19 cellular contexts compared by ENCODE assay signal in genomic region chr9:86286278-86286677, GRCh38. TPM values are rescaled to one million over a fixed set of nuclear protein-coding genes. Genes with fewer than 3 reads are reported as not detected.
DNase-seq lines count a peak whose midpoint lies in the region; ATAC-seq and TF ChIP-seq lines count a peak whose summit lies in the region.
"Had no signal": no experiment of that assay in that cellular context is flagged by ENCODE, and none has a peak within 500 bp of the region (broad histone marks: within the 10 kb centered on the region; RNA-seq: fewer than 3 reads in every experiment).

No MANE protein-coding gene starts in this region.

- H3K36me3 ChIP-seq in neural progenitor cell = no peaks in the 10 kb centered on the region

- H4K20me1 ChIP-seq in neural progenitor cell (ENCODE audit: low read depth) = peaks cover 7% of the 10 kb centered on the region

- peaks cover 22% of the 10 kb centered on the region for H3K4me1 Mint-ChIP-seq in activated CD4-positive, alpha-beta T cell treated with anti-CD3 and anti-CD28 coated beads, Interleukin-2, amount 10 ng/mL, durations not matched to agents 24 days and 14 days
- peaks cover 16% of the 10 kb centered on the region for H3K4me1 Mint-ChIP-seq in activated CD4-positive, alpha-beta T cell treated with anti-CD3 and anti-CD28 coated beads, Interleukin-2, amount 10 ng/mL, durations not matched to agents 7 days and 5 days
- peaks cover 15% of the 10 kb centered on the region for H3K4me1 Mint-ChIP-seq in central memory CD8-positive, alpha-beta T cell
- peaks cover 46% of the 10 kb centered on the region for H3K4me1 Mint-ChIP-seq in neural progenitor cell

- H3K4me2 ChIP-seq in neural progenitor cell = peak overlapping the region; percentile 66

- peaks cover 16% of the 10 kb centered on the region for H3K36me3 Mint-ChIP-seq in activated CD4-positive, alpha-beta T cell treated with anti-CD3 and anti-CD28 coated beads, Interleukin-2, amount 10 ng/mL, durations not matched to agents 24 days and 14 days (ENCODE audit: low read depth)
- H3K36me3 Mint-ChIP-seq in activated CD4-positive, alpha-beta T cell treated with anti-CD3 and anti-CD28 coated beads, Interleukin-2, amount 10 ng/mL, durations not matched to agents 7 days and 5 days (ENCODE audit: low read depth) = peaks cover 4% of the 10 kb centered on the region
- H3K36me3 Mint-ChIP-seq in central memory CD8-positive, alpha-beta T cell (ENCODE audit: insufficient read depth) = peaks cover 27% of the 10 kb centered on the region
- no peaks in the 10 kb centered on the region for H3K36me3 Mint-ChIP-seq in neural progenitor cell

- POLR2A ChIA-PET in activated CD4-positive, alpha-beta T cell treated with anti-CD3 and anti-CD28 coated beads, Interleukin-2, amount 10 ng/mL, durations not matched to agents 7 days and 5 days (lab: Charles Lee) = no interaction called here

- no peaks in the 10 kb centered on the region for H3K9me3 ChIP-seq in neural progenitor cell (ENCODE audit: low read depth)
- H3K9me3 ChIP-seq: BE2C, mucosa of descending colon had no signal

- no peak for DNase-seq in activated CD4-positive, alpha-beta T cell treated with anti-CD3 and anti-CD28 coated beads, Interleukin-2, amount 10 ng/mL, durations not matched to agents 24 days and 14 days
- no peak for DNase-seq in activated CD4-positive, alpha-beta T cell treated with anti-CD3 and anti-CD28 coated beads, Interleukin-2, amount 10 ng/mL, durations not matched to agents 7 days and 5 days
- DNase-seq in OCI-M1 (lab: John Stamatoyannopoulos, UW) (peak; percentile 75), neural progenitor cell (ENCODE audit: low spot score) (no peak), NCI-H2029 treated with DMSO at 0.1 percent for 48 hours (lab: John Stamatoyannopoulos, UW) (no peak)
- DNase-seq in central memory CD8-positive, alpha-beta T cell (ENCODE audit: low spot score in 2 of 2) = no peak
- DNase-seq in stimulated activated CD4-positive, alpha-beta T cell treated with anti-CD3 and anti-CD28 coated beads, Interleukin-4, amount 100 ng/mL, for 1 hour = no peak
- DNase-seq: 8988T, mucosa of descending colon, NCI-H1105 treated with DMSO at 0.1 percent for 48 hours, occipital lobe had no signal

- no peak overlapping the region for H2AFZ ChIP-seq in neural progenitor cell (replicated peaks)

- no peak for ATAC-seq in central memory CD8-positive, alpha-beta T cell (replicated peaks; ENCODE audit: extremely low read depth, poor library complexity, severe bottlenecking)
- ATAC-seq in HG03342 (IDR thresholded peaks at IDR 0.05; ENCODE audit: unreplicated experiment) = no peak
- ATAC-seq: mucosa of descending colon, Right ventricle myocardium inferior had no signal

- H3K4me1 ChIP-seq in neural progenitor cell = peaks cover 27% of the 10 kb centered on the region
- H3K4me1 ChIP-seq: BE2C had no signal

- H3K9ac ChIP-seq in neural progenitor cell = no peak overlapping the region

- H3K27ac ChIP-seq in neural progenitor cell = no peak overlapping the region

- H3K4me3 ChIP-seq in neural progenitor cell = no peak overlapping the region
- H3K4me3 ChIP-seq: mucosa of descending colon, smooth muscle cell had no signal

- no peaks in the 10 kb centered on the region for H3K27me3 Mint-ChIP-seq in activated CD4-positive, alpha-beta T cell treated with anti-CD3 and anti-CD28 coated beads, Interleukin-2, amount 10 ng/mL, durations not matched to agents 24 days and 14 days
- H3K27me3 Mint-ChIP-seq in activated CD4-positive, alpha-beta T cell treated with anti-CD3 and anti-CD28 coated beads, Interleukin-2, amount 10 ng/mL, durations not matched to agents 7 days and 5 days = no peaks in the 10 kb centered on the region
- H3K27me3 Mint-ChIP-seq in central memory CD8-positive, alpha-beta T cell = no peaks in the 10 kb centered on the region
- H3K27me3 Mint-ChIP-seq in neural progenitor cell (ENCODE audit: insufficient read depth, low read depth) = peaks cover 5% of the 10 kb centered on the region
- H3K27me3 Mint-ChIP-seq: activated naive CD4-positive, alpha-beta T cell treated with anti-CD3 and anti-CD28 coated beads, Interleukin-2, amount 50 U/mL, for 24 hours had no signal

- intact Hi-C loops in activated CD4-positive, alpha-beta T cell treated with anti-CD3 and anti-CD28 coated beads, Interleukin-2, amount 10 ng/mL, durations not matched to agents 24 days and 14 days (cut with micrococcal nuclease) = no loop called here

- H3K27me3 ChIP-seq in neural progenitor cell = peaks cover 10% of the 10 kb centered on the region
- H3K27me3 ChIP-seq: BE2C had no signal

- H3K4me3 Mint-ChIP-seq in activated CD4-positive, alpha-beta T cell treated with anti-CD3 and anti-CD28 coated beads, Interleukin-2, amount 10 ng/mL, durations not matched to agents 24 days and 14 days = no peak overlapping the region
- no peak overlapping the region for H3K4me3 Mint-ChIP-seq in activated CD4-positive, alpha-beta T cell treated with anti-CD3 and anti-CD28 coated beads, Interleukin-2, amount 10 ng/mL, durations not matched to agents 7 days and 5 days
- no peak overlapping the region for H3K4me3 Mint-ChIP-seq in central memory CD8-positive, alpha-beta T cell
- H3K4me3 Mint-ChIP-seq in neural progenitor cell = peak overlapping the region; percentile 52
- H3K4me3 Mint-ChIP-seq: activated naive CD4-positive, alpha-beta T cell treated with anti-CD3 and anti-CD28 coated beads, Interleukin-2, amount 50 U/mL, for 24 hours had no signal

- TF ChIP-seq CTCF in neural progenitor cell (IDR thresholded peaks at IDR 0.05) = no peak

- H3K27ac Mint-ChIP-seq in activated CD4-positive, alpha-beta T cell treated with anti-CD3 and anti-CD28 coated beads, Interleukin-2, amount 10 ng/mL, durations not matched to agents 24 days and 14 days = peak overlapping the region; percentile 12
- no peak overlapping the region for H3K27ac Mint-ChIP-seq in activated CD4-positive, alpha-beta T cell treated with anti-CD3 and anti-CD28 coated beads, Interleukin-2, amount 10 ng/mL, durations not matched to agents 7 days and 5 days
- H3K27ac Mint-ChIP-seq in central memory CD8-positive, alpha-beta T cell (ENCODE audit: low read depth) = peak overlapping the region; percentile 70
- peak overlapping the region; percentile 90 for H3K27ac Mint-ChIP-seq in neural progenitor cell

- CTCF ChIA-PET in activated CD4-positive, alpha-beta T cell treated with anti-CD3 and anti-CD28 coated beads, Interleukin-2, amount 10 ng/mL, durations not matched to agents 7 days and 5 days (lab: Charles Lee) = interaction anchor here (1.1 kb wide), 1 partner anchor 12 kb away, joined by 3 read pairs; no protein-coding TSS in a partner anchor

- H3K9me3 Mint-ChIP-seq in activated CD4-positive, alpha-beta T cell treated with anti-CD3 and anti-CD28 coated beads, Interleukin-2, amount 10 ng/mL, durations not matched to agents 24 days and 14 days = no peaks in the 10 kb centered on the region
- no peaks in the 10 kb centered on the region for H3K9me3 Mint-ChIP-seq in activated CD4-positive, alpha-beta T cell treated with anti-CD3 and anti-CD28 coated beads, Interleukin-2, amount 10 ng/mL, durations not matched to agents 7 days and 5 days
- no peaks in the 10 kb centered on the region for H3K9me3 Mint-ChIP-seq in central memory CD8-positive, alpha-beta T cell
- no peaks in the 10 kb centered on the region for H3K9me3 Mint-ChIP-seq in neural progenitor cell
- H3K9me3 Mint-ChIP-seq: activated naive CD4-positive, alpha-beta T cell treated with anti-CD3 and anti-CD28 coated beads, Interleukin-2, amount 50 U/mL, for 24 hours had no signal

- peaks cover 28% of the 10 kb centered on the region for H3F3A ChIP-seq in neural progenitor cell (ENCODE audit: low read depth)

- peaks cover 3% of the 10 kb centered on the region for H3K79me2 ChIP-seq in neural progenitor cell (ENCODE audit: low read depth)

RNA-seq across cellular contexts. Expression of gene ISCA1, which starts 3.9 kb away (rescaled TPM):
- 29.4 and 30.1 TPM in 2 replicates for total RNA-seq in activated CD4-positive, alpha-beta T cell treated with anti-CD3 and anti-CD28 coated beads, Interleukin-2, amount 10 ng/mL, durations not matched to agents 24 days and 14 days
- 10 to 100 TPM; 16.8 to 19.5 TPM for total RNA-seq in activated CD4-positive, alpha-beta T cell treated with anti-CD3 and anti-CD28 coated beads, Interleukin-2, amount 10 ng/mL, durations not matched to agents 7 days and 5 days
- total RNA-seq in neural progenitor cell (ENCODE audit: low replicate concordance) = 27.9 and 42.9 TPM in 2 replicates

RNA-seq across cellular contexts. Expression of gene C9orf153, which starts 26.8 kb away (rescaled TPM):
- 0.33 and 0.45 TPM in 2 replicates for total RNA-seq in activated CD4-positive, alpha-beta T cell treated with anti-CD3 and anti-CD28 coated beads, Interleukin-2, amount 10 ng/mL, durations not matched to agents 24 days and 14 days
- under 1 TPM; 0.12 to 0.35 TPM for total RNA-seq in activated CD4-positive, alpha-beta T cell treated with anti-CD3 and anti-CD28 coated beads, Interleukin-2, amount 10 ng/mL, durations not matched to agents 7 days and 5 days
- 0.25 TPM in 1 of 2 replicates, not detected in the other for total RNA-seq in neural progenitor cell (ENCODE audit: low replicate concordance)
- total RNA-seq: astrocyte, chondrocyte, glomerular endothelial cell, Right ventricle myocardium inferior had no signal
